20 cellular contexts compared by ENCODE assay signal in genomic region chr1:9360371-9361064, GRCh38.
"Had no signal": no experiment of that assay in that cellular context is flagged by ENCODE, and none has a peak within 500 bp of the region (broad histone marks: within the 10 kb centered on the region; RNA-seq: fewer than 3 reads in every experiment).

No MANE protein-coding gene starts in this region.

- H3K4me3 Mint-ChIP-seq: activated CD4-positive, alpha-beta T cell treated with anti-CD3 and anti-CD28 coated beads, Interleukin-2, amount 10 ng/mL, durations not matched to agents 7 days and 5 days; activated CD8-positive, alpha-beta T cell treated with anti-CD3 and anti-CD28 coated beads, Interleukin-2, amount 10 ng/mL, durations not matched to agents 7 days and 5 days; activated naive CD8-positive, alpha-beta T cell treated with anti-CD3 and anti-CD28 coated beads for 36 hours; naive thymus-derived CD4-positive, alpha-beta T cell had no signal

- H3K4me3 ChIP-seq: coronary artery, gastroesophageal sphincter, lower lobe of right lung, ovary, prostate gland, right atrium auricular region, thyroid gland had no signal

- H3K27me3 ChIP-seq: gastroesophageal sphincter, ovary, right atrium auricular region, thyroid gland had no signal

- FAIRE-seq: bronchial epithelial cell, keratinocyte had no signal

- DNase-seq: activated CD4-positive, alpha-beta T cell treated with anti-CD3 and anti-CD28 coated beads, Interleukin-2, amount 10 ng/mL, durations not matched to agents 7 days and 5 days; activated CD4-positive, CD25-positive, alpha-beta regulatory T cell treated with anti-CD3 and anti-CD28 coated beads, Interleukin-2, amount 50 U/mL, for 72 hours; activated CD8-positive, alpha-beta T cell treated with anti-CD3 and anti-CD28 coated beads, Interleukin-2, amount 10 ng/mL, durations not matched to agents 7 days and 5 days; activated naive CD8-positive, alpha-beta T cell treated with anti-CD3 and anti-CD28 coated beads for 36 hours; left colon; lower lobe of right lung; mesendoderm; naive thymus-derived CD4-positive, alpha-beta T cell; ovary; stimulated activated CD4-positive, alpha-beta T cell treated with anti-CD3 and anti-CD28 coated beads, Interleukin-12 subunit alpha, Interleukin-12 subunit beta, amount 100 ng/mL, for 4 hours; stimulated activated CD4-positive, alpha-beta T cell treated with anti-CD3 and anti-CD28 coated beads, Interleukin-4, amount 100 ng/mL, for 4 hours; stimulated activated naive CD8-positive, alpha-beta T cell treated with anti-CD3 and anti-CD28 coated beads, Interleukin-15, Interleukin-2, amounts not matched to agents 100 U/mL and 50 U/mL, for 24 hours; thyroid gland had no signal

- H3K36me3 Mint-ChIP-seq: activated naive CD8-positive, alpha-beta T cell treated with anti-CD3 and anti-CD28 coated beads for 36 hours had no signal

- H3K36me3 ChIP-seq: ovary had no signal

- H3K4me1 ChIP-seq: prostate gland had no signal

- H3K27me3 Mint-ChIP-seq: activated CD4-positive, alpha-beta T cell treated with anti-CD3 and anti-CD28 coated beads, Interleukin-2, amount 10 ng/mL, durations not matched to agents 7 days and 5 days; activated naive CD8-positive, alpha-beta T cell treated with anti-CD3 and anti-CD28 coated beads for 36 hours; naive thymus-derived CD4-positive, alpha-beta T cell had no signal

- H3K27ac ChIP-seq: lower lobe of right lung, prostate gland, right atrium auricular region, VCaP had no signal

- H3K9me3 ChIP-seq: gastroesophageal sphincter, lower lobe of right lung, ovary, prostate gland, right atrium auricular region, thyroid gland had no signal

- ATAC-seq: activated CD8-positive, alpha-beta T cell treated with anti-CD3 and anti-CD28 coated beads, Interleukin-2, amount 10 ng/mL, durations not matched to agents 7 days and 5 days; gastroesophageal sphincter; left colon; lower lobe of right lung; naive thymus-derived CD4-positive, alpha-beta T cell; stimulated activated naive CD8-positive, alpha-beta T cell treated with anti-CD3 and anti-CD28 coated beads, Interleukin-15, Interleukin-2, amounts not matched to agents 100 U/mL and 50 U/mL, for 24 hours had no signal

- H3K27ac Mint-ChIP-seq: activated CD4-positive, alpha-beta T cell treated with anti-CD3 and anti-CD28 coated beads, Interleukin-2, amount 10 ng/mL, durations not matched to agents 7 days and 5 days; activated CD8-positive, alpha-beta T cell treated with anti-CD3 and anti-CD28 coated beads, Interleukin-2, amount 10 ng/mL, durations not matched to agents 7 days and 5 days; activated naive CD8-positive, alpha-beta T cell treated with anti-CD3 and anti-CD28 coated beads for 36 hours had no signal

- H3K9me3 Mint-ChIP-seq: activated CD4-positive, alpha-beta T cell treated with anti-CD3 and anti-CD28 coated beads, Interleukin-2, amount 10 ng/mL, durations not matched to agents 7 days and 5 days; activated naive CD8-positive, alpha-beta T cell treated with anti-CD3 and anti-CD28 coated beads for 36 hours had no signal

- H3K4me1 Mint-ChIP-seq: activated CD4-positive, alpha-beta T cell treated with anti-CD3 and anti-CD28 coated beads, Interleukin-2, amount 10 ng/mL, durations not matched to agents 7 days and 5 days; activated naive CD8-positive, alpha-beta T cell treated with anti-CD3 and anti-CD28 coated beads for 36 hours had no signal
